ENCODE assay signal across 10 cellular contexts in genomic region chr12:106974525-106974924, GRCh38. TPM values are rescaled to one million over a fixed set of nuclear protein-coding genes. Genes with fewer than 3 reads are reported as not detected.
DNase-seq lines count a peak whose midpoint lies in the region; ATAC-seq lines count a peak whose summit lies in the region.
"Had no signal": no experiment of that assay in that cellular context is flagged by ENCODE, and none has a peak within 500 bp of the region (broad histone marks: within the 10 kb centered on the region; RNA-seq: fewer than 3 reads in every experiment).

No MANE protein-coding gene starts in this region.

- peaks cover 15 to 18% of the 10 kb centered on the region in 2 donors for H3K4me1 Mint-ChIP-seq in immature natural killer cell

- no peaks in the 10 kb centered on the region for H3K27me3 Mint-ChIP-seq in immature natural killer cell (ENCODE audit: low read depth in 3 of 3)

- no peak overlapping the region for H3K4me3 Mint-ChIP-seq in immature natural killer cell

- H3K36me3 Mint-ChIP-seq in immature natural killer cell: peaks cover 9 to 18% (median 9%) of the 10 kb centered on the region in 3 donors

- DNase-seq in Caki2 (ENCODE audit: low read depth): peak; percentile 47
- no peak for DNase-seq in immature natural killer cell
- DNase-seq in SW 1271 (lab: John Stamatoyannopoulos, UW): no peak
- no peak for DNase-seq in retina
- no peak for DNase-seq in stimulated activated CD4-positive, alpha-beta T cell treated with anti-CD3 and anti-CD28 coated beads, Interleukin-4, amount 100 ng/mL, for 4 hours
- DNase-seq: right cardiac atrium, WERI-Rb-1 had no signal

- in situ Hi-C loops in Caki2 (cut with HindIII; ENCODE audit: low pct_unique_long_range_greater_than_20kb, low sequenced_read_pairs): no loop called here

- H3K9me3 Mint-ChIP-seq in immature natural killer cell: no peaks in the 10 kb centered on the region

- ATAC-seq in GM19395 (IDR thresholded peaks at IDR 0.05; ENCODE audit: unreplicated experiment) (peak; percentile 97), HG03159 (IDR thresholded peaks at IDR 0.05; ENCODE audit: unreplicated experiment) (peak; percentile 88), GM21723 (IDR thresholded peaks at IDR 0.05; ENCODE audit: unreplicated experiment) (no peak)

- peak overlapping the region in 5 of 6 donors; percentile 12 to 75 (median 73) for H3K27ac Mint-ChIP-seq in immature natural killer cell

RNA-seq across cellular contexts. Expression of gene MTERF2, which starts 12.4 kb away (rescaled TPM):
- total RNA-seq in Caki2 (2014; rRNA removed; shearing (Covaris generic); ENCODE audit: low replicate concordance): 1.4 and 1.5 TPM in 2 replicates
- polyA plus RNA-seq in immature natural killer cell: 10 to 100 TPM in 1 of 3 donors, 1 to 10 TPM in 2; 7.7 to 10.6 (median 9.7) TPM

RNA-seq across cellular contexts. Expression of gene TMEM263, which starts 18.8 kb away (rescaled TPM):
- total RNA-seq in Caki2 (2014; rRNA removed; shearing (Covaris generic); ENCODE audit: low replicate concordance): 25.7 and 36.3 TPM in 2 replicates
- 10 to 100 TPM; 30.2 to 33.5 (median 31.0) TPM for polyA plus RNA-seq in immature natural killer cell
